In genomic region chr10:117382831-117383230, GRCh38 we compare ENCODE assay signal across 20 cellular contexts. TPM values are rescaled to one million over a fixed set of nuclear protein-coding genes. Genes with fewer than 3 reads are reported as not detected.
A peak's percentile ranks its signal among the peaks of the same experiment; 100 is the strongest.
DNase-seq lines count a peak whose midpoint lies in the region; ATAC-seq, FAIRE-seq and TF ChIP-seq lines count a peak whose summit lies in the region.
"Had no signal": no experiment of that assay in that cellular context is flagged by ENCODE, and none has a peak within 500 bp of the region (broad histone marks: within the 10 kb centered on the region; RNA-seq: fewer than 3 reads in every experiment).

No MANE protein-coding gene starts in this region.

- no peak overlapping the region for H3K27ac ChIP-seq in K562 (ENCODE audit: extremely low read depth, low read depth, low read length)
- no peak overlapping the region for H3K27ac ChIP-seq in left lung
- H3K27ac ChIP-seq in lower lobe of right lung: no peak overlapping the region
- H3K27ac ChIP-seq: BLaER1 treated with 17β-estradiol and CSF1 and Interleukin-3, amounts not matched to agents 10 nM and 100 nM had no signal

- peaks cover 0 to 18% of the 10 kb centered on the region in 2 experiments; a peak in 4 of 5 replicates for H3K4me1 ChIP-seq in K562 (replicated peaks in 1 of 2; ENCODE audit: control insufficient read depth in 2 of 2, insufficient read depth in 2 of 2, low read length in 2 of 2)
- H3K4me1 ChIP-seq in left lung: no peaks in the 10 kb centered on the region
- H3K4me1 ChIP-seq in lower lobe of right lung: no peaks in the 10 kb centered on the region
- H3K4me1 ChIP-seq: BLaER1 treated with 17β-estradiol and CSF1 and Interleukin-3, amounts not matched to agents 10 nM and 100 nM had no signal

- H3K4me3 ChIP-seq in K562: no peak overlapping the region
- no peak overlapping the region for H3K4me3 ChIP-seq in left lung
- no peak overlapping the region for H3K4me3 ChIP-seq in lower lobe of right lung
- H3K4me3 ChIP-seq: BLaER1 treated with 17β-estradiol and CSF1 and Interleukin-3, amounts not matched to agents 10 nM and 100 nM; GM12878; GM23338 had no signal

- H3K79me2 ChIP-seq in K562 (ENCODE audit: control insufficient read depth, insufficient read depth, low read length): no peaks in the 10 kb centered on the region

- H3K9me3 ChIP-seq in K562 (replicated peaks; ENCODE audit: control insufficient read depth, insufficient read depth, low read depth, low read length) (no peaks in the 10 kb centered on the region), left lung (no peaks in the 10 kb centered on the region), lower lobe of right lung (no peaks in the 10 kb centered on the region)

- no peak for TF ChIP-seq EP300 in K562 (IDR thresholded peaks at IDR 0.05; ENCODE audit: low read length)

- no TSS peak for BruUV-seq in K562 (replicated peaks; lab: Mats Ljungman, UMichigan)

- TF ChIP-seq RAD21 in K562 (CRISPR knock-in tag; conservative IDR thresholded peaks at IDR 0.05 in 1 of 2, IDR thresholded peaks at IDR 0.05 in 1 of 2): no peak

- no peaks in the 10 kb centered on the region for H3K27me3 ChIP-seq in K562 (ENCODE audit: control insufficient read depth in 2 of 2, insufficient read depth in 2 of 2, low read length in 2 of 2)
- H3K27me3 ChIP-seq in left lung: peaks cover 0 to 3% of the 10 kb centered on the region in 2 donors
- peaks cover 3% of the 10 kb centered on the region for H3K27me3 ChIP-seq in lower lobe of right lung (ENCODE audit: low read depth)
- H3K27me3 ChIP-seq: BLaER1 treated with 17β-estradiol and CSF1 and Interleukin-3, amounts not matched to agents 10 nM and 100 nM had no signal

- TF ChIP-seq CTCF in K562 (IDR thresholded peaks at IDR 0.05 in 2 of 3, conservative IDR thresholded peaks at IDR 0.05 in 1 of 3; ENCODE audit: insufficient read depth in 2 of 3, low read depth in 1 of 3, low read length in 3 of 3): no peak
- TF ChIP-seq CTCF in left lung (IDR thresholded peaks at IDR 0.05): no peak
- no peak for TF ChIP-seq CTCF in lower lobe of right lung (IDR thresholded peaks at IDR 0.05)

- in situ Hi-C loops in K562 (cut with MboI): no loop called here

- 50% methylated on average over 1 of the region's 1 CpG for WGBS in K562 (ENCODE audit: insufficient coverage, low coverage, missing lambda C conversion rate)

- H3K9ac ChIP-seq in K562 (ENCODE audit: insufficient read depth in 1 of 2, low read depth in 2 of 2, low read length in 2 of 2): no peak overlapping the region
- H3K9ac ChIP-seq: BLaER1 treated with 17β-estradiol and CSF1 and Interleukin-3, amounts not matched to agents 10 nM and 100 nM had no signal

- no peak overlapping the region for H2AFZ ChIP-seq in K562 (ENCODE audit: low read depth, low read length)
- H2AFZ ChIP-seq: GM23338 had no signal

- H4K20me1 ChIP-seq in K562 (replicated peaks; ENCODE audit: control insufficient read depth, insufficient read depth, low read length): no peaks in the 10 kb centered on the region
- H4K20me1 ChIP-seq: BLaER1 treated with 17β-estradiol and CSF1 and Interleukin-3, amounts not matched to agents 10 nM and 100 nM had no signal

- H3K36me3 ChIP-seq in K562 (ENCODE audit: control insufficient read depth, insufficient read depth, low read length) (no peaks in the 10 kb centered on the region), left lung (no peaks in the 10 kb centered on the region), lower lobe of right lung (no peaks in the 10 kb centered on the region)
- H3K36me3 ChIP-seq: BLaER1 treated with 17β-estradiol and CSF1 and Interleukin-3, amounts not matched to agents 10 nM and 100 nM had no signal

- POLR2A ChIA-PET in K562 (lab: Yijun Ruan, JAX): interaction anchor here (0.6 to 1.5 kb wide), 2 partner anchors 9 to 46 kb away, joined by 3 to 7 read pairs; no protein-coding TSS in a partner anchor

- DNase-seq in K562 (ENCODE audit: extremely low read depth in 1 of 4, low spot score in 3 of 4) (no peak), left lung (no peak), lower lobe of right lung (no peak), NCI-H128 (lab: John Stamatoyannopoulos, UW; ENCODE audit: unreplicated experiment) (no peak), DMS 273 treated with DMSO at 0.1 percent for 48 hours (lab: John Stamatoyannopoulos, UW) (no peak), NCI-H1105 treated with DMSO at 0.1 percent for 48 hours (lab: John Stamatoyannopoulos, UW) (no peak)
- DNase-seq: Calu3; CD8-positive, alpha-beta T cell; DMS53; DND-41; EL; H7; HFFc6 had no signal

- ATAC-seq in K562 (no peak), left lung (peak; percentile 68), lower lobe of right lung (peak; percentile 49 to 56), GM19397 (IDR thresholded peaks at IDR 0.05; ENCODE audit: unreplicated experiment) (no peak)
- ATAC-seq: CD8-positive, alpha-beta T cell; GM12878; GM23338; HCT116 had no signal

- FAIRE-seq in K562 (lab: Jason Lieb, UNC): no peak
- FAIRE-seq: GM12878, GM19239, HTR-8/SVneo had no signal

- CTCF ChIA-PET in K562 (lab: Yijun Ruan, JAX; ENCODE audit: low intra/inter-chr PET ratio): no interaction called here

- TF ChIP-seq POLR2A in K562 (conservative IDR thresholded peaks at IDR 0.05): no peak

- intact Hi-C loops in K562 (cut with micrococcal nuclease): no loop called here
- intact Hi-C loops in left lung (cut with DNase I): no loop called here
- intact Hi-C loops in lower lobe of right lung (cut with DNase I): no loop called here

- H3K9me1 ChIP-seq in K562 (ENCODE audit: control insufficient read depth, insufficient read depth, low read length): no peaks in the 10 kb centered on the region

- no peak overlapping the region for H3K4me2 ChIP-seq in K562 (ENCODE audit: insufficient read depth, low read length)
- H3K4me2 ChIP-seq: BLaER1 treated with 17β-estradiol and CSF1 and Interleukin-3, amounts not matched to agents 10 nM and 100 nM; GM23338 had no signal

TF ChIP-seq in K562, 482 proteins besides CTCF, POLR2A, EP300 and RAD21:
- TF ChIP-seq ZFX (CRISPR knock-in tag; IDR thresholded peaks at IDR 0.05) (no peak), NBN (IDR thresholded peaks at IDR 0.05; ENCODE audit: low read depth) (no peak), SMAD4 (CRISPR knock-in tag; conservative IDR thresholded peaks at IDR 0.05) (no peak), KDM4B (IDR thresholded peaks at IDR 0.05; ENCODE audit: borderline replicate concordance in 2 of 2, low read depth in 1 of 2) (no peak), ZNF316 (IDR thresholded peaks at IDR 0.05) (peak; percentile 25; the same call in 1 of the 2 replicates)

RNA-seq across cellular contexts. Expression of gene PDZD8, which starts 7.6 kb away (rescaled TPM):
- 26.6 and 71.2 TPM in 2 replicates for total RNA-seq in K562 (2011; cell fraction: chromatin; rRNA removed; ENCODE audit: low replicate concordance)
- 29.4 and 37.0 TPM in 2 replicates for total RNA-seq in K562 (2011; cell fraction: nucleolus; rRNA removed)
- total RNA-seq in K562 (2011; cell fraction: nucleoplasm; rRNA removed): 56.0 and 86.6 TPM in 2 replicates
- 15.5 and 18.8 TPM in 2 replicates for total RNA-seq in K562 (2014; rRNA removed)
- 53.4 and 60.6 TPM in 2 replicates for total RNA-seq in K562 (2014; rRNA removed; fragmentation: Illumina TruSeq; extraction: Trizol)
- total RNA-seq in K562 (2015; rRNA removed; fragmentation: Illumina TruSeq; extraction: Trizol): 35.0 and 36.8 TPM in 2 replicates
- 46.8 and 49.4 TPM in 2 replicates for total RNA-seq in K562 (2021)
- polyA plus RNA-seq in K562 (2011; rRNA removed): 32.3 and 41.9 TPM in 2 replicates
- 8.0 and 17.4 TPM in 2 replicates for polyA plus RNA-seq in K562 (2011; cell fraction: cytosol; rRNA removed)
- 10.7 and 14.0 TPM in 2 replicates for polyA plus RNA-seq in K562 (2011; cell fraction: nucleus; rRNA removed)
- polyA plus RNA-seq in K562 (2012): 19.7 and 19.8 TPM in 2 replicates
- polyA plus RNA-seq in K562 (2014; fragmentation: Illumina TruSeq; extraction: Trizol): 45.2 and 52.5 TPM in 2 replicates
- 1 to 10 TPM; 5.5 to 5.9 TPM for polyA plus RNA-seq in K562 (2014; fragmentation: Nextera tagmentation; extraction: Ambion mirVana)
- polyA plus RNA-seq in K562 (2014; rRNA removed): 16.7 and 19.8 TPM in 2 replicates
- polyA minus RNA-seq in K562 (2011; rRNA and poly(A)+ RNA removed): 147 and 155 TPM in 2 replicates
- polyA minus RNA-seq in K562 (2011; cell fraction: cytosol; rRNA and poly(A)+ RNA removed): 51.4 and 65.1 TPM in 2 replicates
- 16.8 and 31.1 TPM in 2 replicates for polyA minus RNA-seq in K562 (2011; cell fraction: nucleus; rRNA and poly(A)+ RNA removed)
- 10 to 100 TPM; 32.4 to 38.2 TPM for total RNA-seq in left lung
- 29.4 TPM for total RNA-seq in lower lobe of right lung

Comparison
In these comparisons a context has a peak if more than half of its experiments do, and no peak if none do; other contexts are left out.
1. ATAC-seq: peak in left lung (single experiment) and lower lobe of right lung (2 of 2); none in K562 (single experiment) and GM19397 (single experiment).